Comparison of ENCODE assay signal across 8 cellular contexts in the genomic region with DNA sequence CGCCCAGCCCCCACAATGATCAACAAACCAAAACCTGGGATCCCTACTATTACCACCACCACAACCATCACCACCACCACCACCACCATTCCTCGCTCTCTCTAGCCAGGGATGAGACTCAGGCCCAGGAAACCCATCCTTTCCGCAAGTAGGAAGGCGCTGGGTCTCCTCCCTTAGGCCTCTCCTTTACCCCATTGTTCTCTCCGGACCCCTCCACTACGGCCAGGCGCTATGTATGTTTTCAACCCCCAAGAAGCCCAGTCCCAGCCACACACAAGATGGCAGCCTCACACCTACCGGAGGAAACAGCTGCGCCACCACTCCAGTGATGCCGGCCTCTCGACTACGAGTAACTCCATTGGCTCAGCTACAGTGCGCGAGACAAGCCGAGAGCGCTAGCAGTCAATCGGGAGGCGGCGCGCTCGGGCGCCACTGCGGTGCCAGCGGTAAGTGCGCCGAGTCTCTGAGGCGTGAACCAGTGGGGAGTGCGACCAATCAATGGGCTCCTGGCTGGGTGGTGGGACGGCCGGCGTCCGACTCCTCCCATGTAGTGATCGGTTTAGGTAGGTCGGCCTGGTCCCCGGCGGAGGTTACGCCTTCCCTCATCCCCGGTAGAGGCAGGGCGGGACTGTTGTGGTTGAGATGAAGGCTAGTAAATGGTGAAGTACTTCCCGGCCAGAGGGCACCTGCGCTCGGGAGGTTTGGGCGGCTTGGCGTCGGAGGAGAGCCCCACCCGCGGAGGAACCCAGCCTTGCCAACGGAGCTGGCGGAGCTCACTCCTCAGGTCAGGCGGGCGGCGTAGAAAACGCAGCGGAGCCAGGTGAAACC. TPM values are rescaled to one million over a fixed set of nuclear protein-coding genes. Genes with fewer than 3 reads are reported as not detected.
DNase-seq lines count a peak whose midpoint lies in the region; ATAC-seq and TF ChIP-seq lines count a peak whose summit lies in the region.

A gene (minus strand): TSS at position 376 of the 828 bp plus-strand sequence. CDS start 61,154 bp downstream, outside the sequence.
A gene with protein sequence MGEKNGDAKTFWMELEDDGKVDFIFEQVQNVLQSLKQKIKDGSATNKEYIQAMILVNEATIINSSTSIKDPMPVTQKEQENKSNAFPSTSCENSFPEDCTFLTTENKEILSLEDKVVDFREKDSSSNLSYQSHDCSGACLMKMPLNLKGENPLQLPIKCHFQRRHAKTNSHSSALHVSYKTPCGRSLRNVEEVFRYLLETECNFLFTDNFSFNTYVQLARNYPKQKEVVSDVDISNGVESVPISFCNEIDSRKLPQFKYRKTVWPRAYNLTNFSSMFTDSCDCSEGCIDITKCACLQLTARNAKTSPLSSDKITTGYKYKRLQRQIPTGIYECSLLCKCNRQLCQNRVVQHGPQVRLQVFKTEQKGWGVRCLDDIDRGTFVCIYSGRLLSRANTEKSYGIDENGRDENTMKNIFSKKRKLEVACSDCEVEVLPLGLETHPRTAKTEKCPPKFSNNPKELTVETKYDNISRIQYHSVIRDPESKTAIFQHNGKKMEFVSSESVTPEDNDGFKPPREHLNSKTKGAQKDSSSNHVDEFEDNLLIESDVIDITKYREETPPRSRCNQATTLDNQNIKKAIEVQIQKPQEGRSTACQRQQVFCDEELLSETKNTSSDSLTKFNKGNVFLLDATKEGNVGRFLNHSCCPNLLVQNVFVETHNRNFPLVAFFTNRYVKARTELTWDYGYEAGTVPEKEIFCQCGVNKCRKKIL (plus strand): TSS at position 586 of the 828 bp plus-strand sequence. CDS start 7,620 bp downstream, outside the sequence.

- peak within 1 kb of the TSS; percentile 49 for H2AFZ ChIP-seq in Karpas-422 (ENCODE audit: low read length)

- H3K27me3 Mint-ChIP-seq in activated T-helper 2 cell treated with anti-CD3 and anti-CD28 coated beads, Interferon-gamma antibody, Interleukin-2, Interleukin-4, amounts not matched to agents 10 μg/mL and 5 μg/mL and 100 μg/mL, durations not matched to agents 14 hours and 24 hours and 36 hours (ENCODE audit: low read depth), result peaks cover 9% of the 10 kb centered on the region
- H3K27me3 Mint-ChIP-seq in naive thymus-derived CD8-positive, alpha-beta T cell, result no peaks in the 10 kb centered on the region

- H4K20me1 ChIP-seq in Karpas-422 (ENCODE audit: insufficient read depth, low read depth, low read length), result no peaks in the 10 kb centered on the region

- TF ChIP-seq CTCF in fibroblast of mammary gland (conservative IDR thresholded peaks at IDR 0.05; ENCODE audit: control insufficient read depth, insufficient read depth, low read depth, low read length), result peak; percentile 9

- peak within 1 kb of the TSS; percentile 99 for H3K27ac Mint-ChIP-seq in activated T-helper 2 cell treated with anti-CD3 and anti-CD28 coated beads, Interferon-gamma antibody, Interleukin-2, Interleukin-4, amounts not matched to agents 10 μg/mL and 5 μg/mL and 100 μg/mL, durations not matched to agents 14 hours and 24 hours and 36 hours
- peak within 1 kb of the TSS; percentile 96 to 100 (median 98) for H3K27ac Mint-ChIP-seq in naive thymus-derived CD8-positive, alpha-beta T cell

- ATAC-seq in GM21825 (IDR thresholded peaks at IDR 0.05; ENCODE audit: unreplicated experiment), result peak; percentile 93
- ATAC-seq in naive thymus-derived CD8-positive, alpha-beta T cell, result peak; percentile 90

- H3K27me3 ChIP-seq in Karpas-422 (ENCODE audit: low read length), result no peaks in the 10 kb centered on the region

- H3K79me2 ChIP-seq in Karpas-422 (ENCODE audit: low read length), result peaks cover 50% of the 10 kb centered on the region

- intact Hi-C loops in activated T-helper 2 cell treated with anti-CD3 and anti-CD28 coated beads, Interferon-gamma antibody, Interleukin-2, Interleukin-4, amounts not matched to agents 10 μg/mL and 5 μg/mL and 100 μg/mL, durations not matched to agents 14 hours and 24 hours and 36 hours (cut with micrococcal nuclease), result loop anchor here (1.0 to 10.0 kb wide), 11 partner anchors 10 to 683 kb away; a partner anchor contains a TSS

- H3K4me3 ChIP-seq in Karpas-422 (ENCODE audit: low read length) (peak within 1 kb of the TSS; percentile 91), fibroblast of mammary gland (ENCODE audit: control insufficient read depth, low read depth, low read length) (peak within 1 kb of the TSS; percentile 93)

- peak within 1 kb of the TSS; percentile 96 for H3K4me2 ChIP-seq in Karpas-422 (ENCODE audit: low read depth, low read length, poor library complexity, severe bottlenecking)

- peaks cover 64% of the 10 kb centered on the region for H3K4me1 ChIP-seq in Karpas-422 (ENCODE audit: low read length)

- no peaks in the 10 kb centered on the region for H3K9me3 ChIP-seq in Karpas-422 (ENCODE audit: low read length)

- peak within 1 kb of the TSS; percentile 93 for H3K9ac ChIP-seq in Karpas-422 (ENCODE audit: low read length)

- peaks cover 49% of the 10 kb centered on the region for H3K4me1 Mint-ChIP-seq in activated T-helper 2 cell treated with anti-CD3 and anti-CD28 coated beads, Interferon-gamma antibody, Interleukin-2, Interleukin-4, amounts not matched to agents 10 μg/mL and 5 μg/mL and 100 μg/mL, durations not matched to agents 14 hours and 24 hours and 36 hours (ENCODE audit: low read depth)
- peaks cover 12 to 74% (median 45%) of the 10 kb centered on the region in 4 donors for H3K4me1 Mint-ChIP-seq in naive thymus-derived CD8-positive, alpha-beta T cell

- peaks cover 11% of the 10 kb centered on the region for H3K36me3 Mint-ChIP-seq in activated T-helper 2 cell treated with anti-CD3 and anti-CD28 coated beads, Interferon-gamma antibody, Interleukin-2, Interleukin-4, amounts not matched to agents 10 μg/mL and 5 μg/mL and 100 μg/mL, durations not matched to agents 14 hours and 24 hours and 36 hours (ENCODE audit: low read depth)
- peaks cover 0 to 3% (median 0%) of the 10 kb centered on the region in 3 donors for H3K36me3 Mint-ChIP-seq in naive thymus-derived CD8-positive, alpha-beta T cell

- H3K9me3 Mint-ChIP-seq in activated T-helper 2 cell treated with anti-CD3 and anti-CD28 coated beads, Interferon-gamma antibody, Interleukin-2, Interleukin-4, amounts not matched to agents 10 μg/mL and 5 μg/mL and 100 μg/mL, durations not matched to agents 14 hours and 24 hours and 36 hours, result no peaks in the 10 kb centered on the region
- H3K9me3 Mint-ChIP-seq in naive thymus-derived CD8-positive, alpha-beta T cell, result no peaks in the 10 kb centered on the region

- H3K9me2 ChIP-seq in Karpas-422 (replicated peaks; ENCODE audit: insufficient read depth, low read length), result no peaks in the 10 kb centered on the region

- DNase-seq in Daoy (ENCODE audit: low read depth), result peak; percentile 98
- peak; percentile 99 for DNase-seq in Karpas-422
- peak; percentile 98 for DNase-seq in RPMI7951 (ENCODE audit: low read depth)
- peak; percentile 99 for DNase-seq in activated T-helper 2 cell treated with anti-CD3 and anti-CD28 coated beads, Interferon-gamma antibody, Interleukin-2, Interleukin-4, amounts not matched to agents 10 μg/mL and 5 μg/mL and 100 μg/mL, durations not matched to agents 14 hours and 24 hours and 36 hours (ENCODE audit: low spot score)
- DNase-seq in fibroblast of mammary gland (ENCODE audit: low read depth), result peak; percentile 99
- DNase-seq in naive thymus-derived CD8-positive, alpha-beta T cell, result peak; percentile 95 to 100 (median 99)
- peak; percentile 96 to 100 (median 98) for DNase-seq in stimulated activated naive CD4-positive, alpha-beta T cell (lab: John Stamatoyannopoulos, UW)

- peak within 1 kb of the TSS; percentile 95 for H3K4me3 Mint-ChIP-seq in activated T-helper 2 cell treated with anti-CD3 and anti-CD28 coated beads, Interferon-gamma antibody, Interleukin-2, Interleukin-4, amounts not matched to agents 10 μg/mL and 5 μg/mL and 100 μg/mL, durations not matched to agents 14 hours and 24 hours and 36 hours (ENCODE audit: low read depth)
- peak within 1 kb of the TSS; percentile 88 to 100 (median 98) for H3K4me3 Mint-ChIP-seq in naive thymus-derived CD8-positive, alpha-beta T cell

- peaks cover 22% of the 10 kb centered on the region for H3K36me3 ChIP-seq in Karpas-422 (ENCODE audit: insufficient read depth, low read length)

- H3K27ac ChIP-seq in Karpas-422 (ENCODE audit: low read length), result peak within 1 kb of the TSS; percentile 93

- POLR2A ChIA-PET in naive thymus-derived CD8-positive, alpha-beta T cell (lab: Charles Lee), result interaction anchor here (0.5 to 4.2 kb wide), 24 partner anchors 8 to 1406 kb away, joined by 3 to 82 read pairs (median 4); a partner anchor contains a TSS

RNA-seq across cellular contexts. Expression of the first gene that starts in this region (rescaled TPM):
- total RNA-seq in Daoy (2014; rRNA removed; shearing (Covaris generic)), result 2.2 and 5.1 TPM in 2 replicates
- 24.7 and 51.9 TPM in 2 replicates for total RNA-seq in Karpas-422 (2014; rRNA removed; shearing (Covaris generic); ENCODE audit: low replicate concordance)
- 8.3 and 12.6 TPM in 2 replicates for total RNA-seq in RPMI7951 (2014; rRNA removed; shearing (Covaris generic))
- total RNA-seq in activated T-helper 2 cell treated with anti-CD3 and anti-CD28 coated beads, Interferon-gamma antibody, Interleukin-2, Interleukin-4, amounts not matched to agents 10 μg/mL and 5 μg/mL and 100 μg/mL, durations not matched to agents 14 hours and 24 hours and 36 hours, result 4.0 and 5.8 TPM in 2 replicates
- total RNA-seq in naive thymus-derived CD8-positive, alpha-beta T cell, result 1 to 10 TPM; 5.3 to 9.2 TPM
- polyA plus RNA-seq in naive thymus-derived CD8-positive, alpha-beta T cell, result 1 to 10 TPM; 4.3 to 5.2 (median 4.3) TPM

RNA-seq across cellular contexts. Expression of the second gene that starts in this region (rescaled TPM):
- 3.0 and 5.8 TPM in 2 replicates for total RNA-seq in Daoy (2014; rRNA removed; shearing (Covaris generic))
- total RNA-seq in Karpas-422 (2014; rRNA removed; shearing (Covaris generic); ENCODE audit: low replicate concordance), result 25.4 and 34.0 TPM in 2 replicates
- total RNA-seq in RPMI7951 (2014; rRNA removed; shearing (Covaris generic)), result 4.8 and 5.5 TPM in 2 replicates
- 10.8 and 11.0 TPM in 2 replicates for total RNA-seq in activated T-helper 2 cell treated with anti-CD3 and anti-CD28 coated beads, Interferon-gamma antibody, Interleukin-2, Interleukin-4, amounts not matched to agents 10 μg/mL and 5 μg/mL and 100 μg/mL, durations not matched to agents 14 hours and 24 hours and 36 hours
- total RNA-seq in naive thymus-derived CD8-positive, alpha-beta T cell, result 10 to 100 TPM; 30.5 to 31.6 TPM
- 10 to 100 TPM; 13.3 to 14.7 (median 13.7) TPM for polyA plus RNA-seq in naive thymus-derived CD8-positive, alpha-beta T cell

Comparison
In these comparisons a context has a peak if more than half of its experiments do, and no peak if none do; other contexts are left out.
1. Peak in every context shown above with its lines: DNase-seq, ATAC-seq, H3K4me3 ChIP-seq and H3K27ac ChIP-seq.